Comparison of ENCODE assay signal across 1 cellular context in the genomic region with DNA sequence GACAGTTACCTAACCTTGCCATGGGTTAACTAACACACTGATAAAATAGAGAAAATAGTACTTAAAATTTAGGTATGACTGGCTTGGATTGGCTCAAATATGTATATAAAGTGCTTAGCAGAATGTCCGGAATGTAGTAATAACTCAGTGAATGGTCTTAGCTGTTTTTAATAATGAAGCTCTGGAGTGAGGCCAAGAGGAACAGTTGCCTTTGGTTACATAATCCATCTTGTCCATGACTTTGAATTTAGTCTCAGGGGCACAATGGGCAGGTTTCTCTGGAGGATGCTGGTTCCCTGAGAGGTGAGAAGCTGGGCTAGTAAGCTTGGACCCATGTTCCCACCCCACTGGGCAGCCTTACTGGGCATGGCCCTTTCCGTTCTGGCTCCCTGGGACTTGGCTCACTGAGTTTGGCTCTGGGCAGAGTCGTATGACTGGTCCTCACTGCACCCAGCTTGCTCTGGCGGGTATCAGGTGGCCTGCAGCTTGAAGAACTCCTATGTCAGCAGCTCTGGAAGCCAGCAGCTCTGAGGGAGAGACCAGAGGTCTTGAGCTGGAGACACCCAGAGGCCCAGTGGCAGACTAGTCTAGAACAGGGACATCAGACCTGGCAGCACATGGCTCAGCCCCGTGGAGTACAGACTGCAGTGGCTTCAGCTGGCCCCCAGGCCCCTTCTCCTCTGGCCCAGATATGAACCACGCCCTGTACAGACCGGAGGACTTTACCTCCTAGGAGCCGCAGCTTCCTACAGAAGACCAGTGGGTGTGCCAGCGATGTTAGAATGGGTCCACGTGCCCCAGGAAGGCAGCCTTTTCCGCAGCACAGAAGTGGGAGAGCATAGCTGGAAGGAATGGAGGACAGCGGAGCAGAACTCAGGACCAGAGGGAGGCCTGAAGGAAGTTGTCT.
A peak's percentile ranks its signal among the peaks of the same experiment; 100 is the strongest.
TF ChIP-seq lines count a peak whose summit lies in the region.

No MANE protein-coding gene starts in this region.

TF ChIP-seq in K562, 482 proteins besides CTCF, POLR2A, EP300 and RAD21 (continues in another document):
- TF ChIP-seq RFX7 (CRISPR knock-in tag; IDR thresholded peaks at IDR 0.05) = no peak
- TF ChIP-seq ATF1 (CRISPR knock-in tag; IDR thresholded peaks at IDR 0.05) = no peak
- no peak for TF ChIP-seq ATF1 (tag; IDR thresholded peaks at IDR 0.05)
- TF ChIP-seq, protein P1, sequence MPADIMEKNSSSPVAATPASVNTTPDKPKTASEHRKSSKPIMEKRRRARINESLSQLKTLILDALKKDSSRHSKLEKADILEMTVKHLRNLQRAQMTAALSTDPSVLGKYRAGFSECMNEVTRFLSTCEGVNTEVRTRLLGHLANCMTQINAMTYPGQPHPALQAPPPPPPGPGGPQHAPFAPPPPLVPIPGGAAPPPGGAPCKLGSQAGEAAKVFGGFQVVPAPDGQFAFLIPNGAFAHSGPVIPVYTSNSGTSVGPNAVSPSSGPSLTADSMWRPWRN (IDR thresholded peaks at IDR 0.05; ENCODE audit: low read depth) = no peak
- TF ChIP-seq ZNF282 (CRISPR knock-in tag; IDR thresholded peaks at IDR 0.05) = no peak
- no peak for TF ChIP-seq GATAD2B (IDR thresholded peaks at IDR 0.05; ENCODE audit: borderline replicate concordance)
- TF ChIP-seq OTX1 (CRISPR knock-in tag; IDR thresholded peaks at IDR 0.05) = no peak
- no peak for TF ChIP-seq MYBL2 (IDR thresholded peaks at IDR 0.05; ENCODE audit: low read depth)
- TF ChIP-seq MYBL2 (CRISPR knock-in tag; IDR thresholded peaks at IDR 0.05; ENCODE audit: borderline replicate concordance) = no peak
- TF ChIP-seq ZNF41 (CRISPR knock-in tag; conservative IDR thresholded peaks at IDR 0.05) = no peak
- TF ChIP-seq CTBP1 (IDR thresholded peaks at IDR 0.05; ENCODE audit: borderline replicate concordance) = no peak
- TF ChIP-seq CXXC5 (CRISPR knock-in tag; IDR thresholded peaks at IDR 0.05) = peak; percentile 39
- TF ChIP-seq ZNF778 (CRISPR knock-in tag; IDR thresholded peaks at IDR 0.05) = no peak
- TF ChIP-seq RFX1 (IDR thresholded peaks at IDR 0.05) = peak; percentile 34; the same call in 1 of the 2 replicates
- TF ChIP-seq TCFL5 (CRISPR knock-in tag; conservative IDR thresholded peaks at IDR 0.05) = no peak
- peak; percentile 57; the same call in 1 of the 2 replicates for TF ChIP-seq DMBX1 (CRISPR knock-in tag; IDR thresholded peaks at IDR 0.05; ENCODE audit: borderline replicate concordance)
- no peak for TF ChIP-seq ZNF696 (CRISPR knock-in tag; conservative IDR thresholded peaks at IDR 0.05)
- no peak for TF ChIP-seq ARID2 (IDR thresholded peaks at IDR 0.05)
- 0 out of 2 replicates have a peak, but pooled peaks have one; percentile 55 for TF ChIP-seq KDM2B (CRISPR knock-in tag; IDR thresholded peaks at IDR 0.05)
- no peak for TF ChIP-seq DPF2 (IDR thresholded peaks at IDR 0.05)
- no peak for TF ChIP-seq BRD9 (IDR thresholded peaks at IDR 0.05; ENCODE audit: low read depth, partially characterized antibody)
- TF ChIP-seq NFRKB (IDR thresholded peaks at IDR 0.05; ENCODE audit: low read depth) = no peak
- TF ChIP-seq ZNF583 (CRISPR knock-in tag; IDR thresholded peaks at IDR 0.05) = no peak
- TF ChIP-seq CSDE1 (IDR thresholded peaks at IDR 0.05) = no peak
- TF ChIP-seq NFIC (IDR thresholded peaks at IDR 0.05) = peak; percentile 62
- TF ChIP-seq C11orf30 (IDR thresholded peaks at IDR 0.05; ENCODE audit: low read depth) = peak; percentile 24; the same call in 1 of the 2 replicates
- TF ChIP-seq ZNF586 (CRISPR knock-in tag; conservative IDR thresholded peaks at IDR 0.05) = no peak
- no peak for TF ChIP-seq SMAD1 (IDR thresholded peaks at IDR 0.05; ENCODE audit: low read depth, low read length, partially characterized antibody)
- TF ChIP-seq NRF1 (conservative IDR thresholded peaks at IDR 0.05 in 1 of 2, IDR thresholded peaks at IDR 0.05 in 1 of 2) = no peak
- TF ChIP-seq, protein P2, sequence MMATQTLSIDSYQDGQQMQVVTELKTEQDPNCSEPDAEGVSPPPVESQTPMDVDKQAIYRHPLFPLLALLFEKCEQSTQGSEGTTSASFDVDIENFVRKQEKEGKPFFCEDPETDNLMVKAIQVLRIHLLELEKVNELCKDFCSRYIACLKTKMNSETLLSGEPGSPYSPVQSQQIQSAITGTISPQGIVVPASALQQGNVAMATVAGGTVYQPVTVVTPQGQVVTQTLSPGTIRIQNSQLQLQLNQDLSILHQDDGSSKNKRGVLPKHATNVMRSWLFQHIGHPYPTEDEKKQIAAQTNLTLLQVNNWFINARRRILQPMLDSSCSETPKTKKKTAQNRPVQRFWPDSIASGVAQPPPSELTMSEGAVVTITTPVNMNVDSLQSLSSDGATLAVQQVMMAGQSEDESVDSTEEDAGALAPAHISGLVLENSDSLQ (IDR thresholded peaks at IDR 0.05) = no peak
- TF ChIP-seq, protein P3, sequence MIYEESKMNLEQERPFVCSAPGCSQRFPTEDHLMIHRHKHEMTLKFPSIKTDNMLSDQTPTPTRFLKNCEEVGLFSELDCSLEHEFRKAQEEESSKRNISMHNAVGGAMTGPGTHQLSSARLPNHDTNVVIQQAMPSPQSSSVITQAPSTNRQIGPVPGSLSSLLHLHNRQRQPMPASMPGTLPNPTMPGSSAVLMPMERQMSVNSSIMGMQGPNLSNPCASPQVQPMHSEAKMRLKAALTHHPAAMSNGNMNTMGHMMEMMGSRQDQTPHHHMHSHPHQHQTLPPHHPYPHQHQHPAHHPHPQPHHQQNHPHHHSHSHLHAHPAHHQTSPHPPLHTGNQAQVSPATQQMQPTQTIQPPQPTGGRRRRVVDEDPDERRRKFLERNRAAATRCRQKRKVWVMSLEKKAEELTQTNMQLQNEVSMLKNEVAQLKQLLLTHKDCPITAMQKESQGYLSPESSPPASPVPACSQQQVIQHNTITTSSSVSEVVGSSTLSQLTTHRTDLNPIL (CRISPR knock-in tag; IDR thresholded peaks at IDR 0.05) = no peak
- TF ChIP-seq, protein P4, sequence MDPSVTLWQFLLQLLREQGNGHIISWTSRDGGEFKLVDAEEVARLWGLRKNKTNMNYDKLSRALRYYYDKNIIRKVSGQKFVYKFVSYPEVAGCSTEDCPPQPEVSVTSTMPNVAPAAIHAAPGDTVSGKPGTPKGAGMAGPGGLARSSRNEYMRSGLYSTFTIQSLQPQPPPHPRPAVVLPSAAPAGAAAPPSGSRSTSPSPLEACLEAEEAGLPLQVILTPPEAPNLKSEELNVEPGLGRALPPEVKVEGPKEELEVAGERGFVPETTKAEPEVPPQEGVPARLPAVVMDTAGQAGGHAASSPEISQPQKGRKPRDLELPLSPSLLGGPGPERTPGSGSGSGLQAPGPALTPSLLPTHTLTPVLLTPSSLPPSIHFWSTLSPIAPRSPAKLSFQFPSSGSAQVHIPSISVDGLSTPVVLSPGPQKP (CRISPR knock-in tag; IDR thresholded peaks at IDR 0.05) = no peak
- TF ChIP-seq PHB (CRISPR knock-in tag; IDR thresholded peaks at IDR 0.05) = no peak
- TF ChIP-seq, protein P5, sequence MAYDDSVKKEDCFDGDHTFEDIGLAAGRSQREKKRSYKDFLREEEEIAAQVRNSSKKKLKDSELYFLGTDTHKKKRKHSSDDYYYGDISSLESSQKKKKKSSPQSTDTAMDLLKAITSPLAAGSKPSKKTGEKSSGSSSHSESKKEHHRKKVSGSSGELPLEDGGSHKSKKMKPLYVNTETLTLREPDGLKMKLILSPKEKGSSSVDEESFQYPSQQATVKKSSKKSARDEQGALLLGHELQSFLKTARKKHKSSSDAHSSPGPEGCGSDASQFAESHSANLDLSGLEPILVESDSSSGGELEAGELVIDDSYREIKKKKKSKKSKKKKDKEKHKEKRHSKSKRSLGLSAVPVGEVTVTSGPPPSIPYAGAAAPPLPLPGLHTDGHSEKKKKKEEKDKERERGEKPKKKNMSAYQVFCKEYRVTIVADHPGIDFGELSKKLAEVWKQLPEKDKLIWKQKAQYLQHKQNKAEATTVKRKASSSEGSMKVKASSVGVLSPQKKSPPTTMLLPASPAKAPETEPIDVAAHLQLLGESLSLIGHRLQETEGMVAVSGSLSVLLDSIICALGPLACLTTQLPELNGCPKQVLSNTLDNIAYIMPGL (CRISPR knock-in tag; IDR thresholded peaks at IDR 0.05) = no peak
- TF ChIP-seq, protein P6, sequence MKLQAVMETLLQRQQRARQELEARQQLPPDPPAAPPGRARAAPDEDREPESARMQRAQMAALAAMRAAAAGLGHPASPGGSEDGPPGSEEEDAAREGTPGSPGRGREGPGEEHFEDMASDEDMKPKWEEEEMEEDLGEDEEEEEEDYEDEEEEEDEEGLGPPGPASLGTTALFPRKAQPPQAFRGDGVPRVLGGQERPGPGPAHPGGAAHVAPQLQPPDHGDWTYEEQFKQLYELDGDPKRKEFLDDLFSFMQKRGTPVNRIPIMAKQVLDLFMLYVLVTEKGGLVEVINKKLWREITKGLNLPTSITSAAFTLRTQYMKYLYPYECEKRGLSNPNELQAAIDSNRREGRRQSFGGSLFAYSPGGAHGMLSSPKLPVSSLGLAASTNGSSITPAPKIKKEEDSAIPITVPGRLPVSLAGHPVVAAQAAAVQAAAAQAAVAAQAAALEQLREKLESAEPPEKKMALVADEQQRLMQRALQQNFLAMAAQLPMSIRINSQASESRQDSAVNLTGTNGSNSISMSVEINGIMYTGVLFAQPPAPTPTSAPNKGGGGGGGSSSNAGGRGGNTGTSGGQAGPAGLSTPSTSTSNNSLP (IDR thresholded peaks at IDR 0.05; ENCODE audit: borderline replicate concordance, low read depth, low read length) = no peak
- TF ChIP-seq, protein P7, sequence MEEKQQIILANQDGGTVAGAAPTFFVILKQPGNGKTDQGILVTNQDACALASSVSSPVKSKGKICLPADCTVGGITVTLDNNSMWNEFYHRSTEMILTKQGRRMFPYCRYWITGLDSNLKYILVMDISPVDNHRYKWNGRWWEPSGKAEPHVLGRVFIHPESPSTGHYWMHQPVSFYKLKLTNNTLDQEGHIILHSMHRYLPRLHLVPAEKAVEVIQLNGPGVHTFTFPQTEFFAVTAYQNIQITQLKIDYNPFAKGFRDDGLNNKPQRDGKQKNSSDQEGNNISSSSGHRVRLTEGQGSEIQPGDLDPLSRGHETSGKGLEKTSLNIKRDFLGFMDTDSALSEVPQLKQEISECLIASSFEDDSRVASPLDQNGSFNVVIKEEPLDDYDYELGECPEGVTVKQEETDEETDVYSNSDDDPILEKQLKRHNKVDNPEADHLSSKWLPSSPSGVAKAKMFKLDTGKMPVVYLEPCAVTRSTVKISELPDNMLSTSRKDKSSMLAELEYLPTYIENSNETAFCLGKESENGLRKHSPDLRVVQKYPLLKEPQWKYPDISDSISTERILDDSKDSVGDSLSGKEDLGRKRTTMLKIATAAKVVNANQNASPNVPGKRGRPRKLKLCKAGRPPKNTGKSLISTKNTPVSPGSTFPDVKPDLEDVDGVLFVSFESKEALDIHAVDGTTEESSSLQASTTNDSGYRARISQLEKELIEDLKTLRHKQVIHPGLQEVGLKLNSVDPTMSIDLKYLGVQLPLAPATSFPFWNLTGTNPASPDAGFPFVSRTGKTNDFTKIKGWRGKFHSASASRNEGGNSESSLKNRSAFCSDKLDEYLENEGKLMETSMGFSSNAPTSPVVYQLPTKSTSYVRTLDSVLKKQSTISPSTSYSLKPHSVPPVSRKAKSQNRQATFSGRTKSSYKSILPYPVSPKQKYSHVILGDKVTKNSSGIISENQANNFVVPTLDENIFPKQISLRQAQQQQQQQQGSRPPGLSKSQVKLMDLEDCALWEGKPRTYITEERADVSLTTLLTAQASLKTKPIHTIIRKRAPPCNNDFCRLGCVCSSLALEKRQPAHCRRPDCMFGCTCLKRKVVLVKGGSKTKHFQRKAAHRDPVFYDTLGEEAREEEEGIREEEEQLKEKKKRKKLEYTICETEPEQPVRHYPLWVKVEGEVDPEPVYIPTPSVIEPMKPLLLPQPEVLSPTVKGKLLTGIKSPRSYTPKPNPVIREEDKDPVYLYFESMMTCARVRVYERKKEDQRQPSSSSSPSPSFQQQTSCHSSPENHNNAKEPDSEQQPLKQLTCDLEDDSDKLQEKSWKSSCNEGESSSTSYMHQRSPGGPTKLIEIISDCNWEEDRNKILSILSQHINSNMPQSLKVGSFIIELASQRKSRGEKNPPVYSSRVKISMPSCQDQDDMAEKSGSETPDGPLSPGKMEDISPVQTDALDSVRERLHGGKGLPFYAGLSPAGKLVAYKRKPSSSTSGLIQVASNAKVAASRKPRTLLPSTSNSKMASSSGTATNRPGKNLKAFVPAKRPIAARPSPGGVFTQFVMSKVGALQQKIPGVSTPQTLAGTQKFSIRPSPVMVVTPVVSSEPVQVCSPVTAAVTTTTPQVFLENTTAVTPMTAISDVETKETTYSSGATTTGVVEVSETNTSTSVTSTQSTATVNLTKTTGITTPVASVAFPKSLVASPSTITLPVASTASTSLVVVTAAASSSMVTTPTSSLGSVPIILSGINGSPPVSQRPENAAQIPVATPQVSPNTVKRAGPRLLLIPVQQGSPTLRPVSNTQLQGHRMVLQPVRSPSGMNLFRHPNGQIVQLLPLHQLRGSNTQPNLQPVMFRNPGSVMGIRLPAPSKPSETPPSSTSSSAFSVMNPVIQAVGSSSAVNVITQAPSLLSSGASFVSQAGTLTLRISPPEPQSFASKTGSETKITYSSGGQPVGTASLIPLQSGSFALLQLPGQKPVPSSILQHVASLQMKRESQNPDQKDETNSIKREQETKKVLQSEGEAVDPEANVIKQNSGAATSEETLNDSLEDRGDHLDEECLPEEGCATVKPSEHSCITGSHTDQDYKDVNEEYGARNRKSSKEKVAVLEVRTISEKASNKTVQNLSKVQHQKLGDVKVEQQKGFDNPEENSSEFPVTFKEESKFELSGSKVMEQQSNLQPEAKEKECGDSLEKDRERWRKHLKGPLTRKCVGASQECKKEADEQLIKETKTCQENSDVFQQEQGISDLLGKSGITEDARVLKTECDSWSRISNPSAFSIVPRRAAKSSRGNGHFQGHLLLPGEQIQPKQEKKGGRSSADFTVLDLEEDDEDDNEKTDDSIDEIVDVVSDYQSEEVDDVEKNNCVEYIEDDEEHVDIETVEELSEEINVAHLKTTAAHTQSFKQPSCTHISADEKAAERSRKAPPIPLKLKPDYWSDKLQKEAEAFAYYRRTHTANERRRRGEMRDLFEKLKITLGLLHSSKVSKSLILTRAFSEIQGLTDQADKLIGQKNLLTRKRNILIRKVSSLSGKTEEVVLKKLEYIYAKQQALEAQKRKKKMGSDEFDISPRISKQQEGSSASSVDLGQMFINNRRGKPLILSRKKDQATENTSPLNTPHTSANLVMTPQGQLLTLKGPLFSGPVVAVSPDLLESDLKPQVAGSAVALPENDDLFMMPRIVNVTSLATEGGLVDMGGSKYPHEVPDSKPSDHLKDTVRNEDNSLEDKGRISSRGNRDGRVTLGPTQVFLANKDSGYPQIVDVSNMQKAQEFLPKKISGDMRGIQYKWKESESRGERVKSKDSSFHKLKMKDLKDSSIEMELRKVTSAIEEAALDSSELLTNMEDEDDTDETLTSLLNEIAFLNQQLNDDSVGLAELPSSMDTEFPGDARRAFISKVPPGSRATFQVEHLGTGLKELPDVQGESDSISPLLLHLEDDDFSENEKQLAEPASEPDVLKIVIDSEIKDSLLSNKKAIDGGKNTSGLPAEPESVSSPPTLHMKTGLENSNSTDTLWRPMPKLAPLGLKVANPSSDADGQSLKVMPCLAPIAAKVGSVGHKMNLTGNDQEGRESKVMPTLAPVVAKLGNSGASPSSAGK (IDR thresholded peaks at IDR 0.05) = peak; percentile 37
- TF ChIP-seq HLTF (IDR thresholded peaks at IDR 0.05) = no peak
- peak; percentile 8 for TF ChIP-seq MEIS2 (IDR thresholded peaks at IDR 0.05; ENCODE audit: partially characterized antibody)
- no peak for TF ChIP-seq SUPT5H (IDR thresholded peaks at IDR 0.05)
